Comparison of ENCODE assay signal across 8 cellular contexts in the genomic region with DNA sequence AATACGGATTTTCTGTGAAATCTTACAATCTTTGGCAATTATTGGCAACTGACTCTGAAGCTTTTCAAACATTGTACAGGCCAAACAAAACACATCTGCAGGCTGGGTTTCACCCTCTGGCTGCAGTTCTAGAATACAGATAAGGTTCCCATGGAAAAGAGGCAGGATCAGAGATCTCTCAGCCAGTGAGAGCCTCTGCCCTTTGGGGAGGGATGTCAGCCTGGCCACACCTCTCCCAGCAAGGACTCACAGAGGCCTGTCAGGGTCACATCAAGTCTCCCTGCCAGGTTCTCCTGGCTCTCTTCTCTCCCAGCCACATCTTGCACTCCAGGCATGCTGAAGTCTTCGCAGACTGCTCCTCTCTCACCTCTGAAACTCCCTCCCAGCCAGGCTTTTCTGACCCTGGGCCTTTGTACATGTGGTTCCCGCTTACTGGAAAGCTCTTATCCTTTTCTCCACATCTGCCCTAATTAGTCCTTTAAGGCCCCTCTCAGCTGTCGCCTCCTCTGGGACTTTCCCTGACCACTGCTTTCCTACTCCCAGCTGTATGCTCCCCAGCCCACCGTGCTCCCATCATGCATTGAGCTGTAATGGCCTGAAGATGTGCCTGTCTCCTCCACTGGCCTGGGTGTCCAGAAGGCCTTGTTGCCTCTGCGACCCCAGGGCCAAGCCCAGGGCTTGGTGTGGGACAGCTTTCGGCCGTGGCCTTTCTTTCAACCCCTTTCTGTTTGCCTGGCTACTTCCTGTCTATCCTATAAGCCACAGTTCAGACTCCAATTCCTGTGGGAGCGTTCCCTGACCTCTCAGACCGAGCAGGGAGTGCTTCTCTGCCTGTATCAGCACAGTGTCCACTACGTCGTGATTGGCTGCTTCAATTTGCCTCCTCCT. TPM values are rescaled to one million over a fixed set of nuclear protein-coding genes. Genes with fewer than 3 reads are reported as not detected.
A peak's percentile ranks its signal among the peaks of the same experiment; 100 is the strongest.
DNase-seq lines count a peak whose midpoint lies in the region; ATAC-seq and TF ChIP-seq lines count a peak whose summit lies in the region.
"Had no signal": no experiment of that assay in that cellular context is flagged by ENCODE, and none has a peak within 500 bp of the region (broad histone marks: within the 10 kb centered on the region; RNA-seq: fewer than 3 reads in every experiment).

No MANE protein-coding gene starts in this region.

- H3K27me3 ChIP-seq in right lobe of liver = no peaks in the 10 kb centered on the region
- no peaks in the 10 kb centered on the region for H3K27me3 ChIP-seq in upper lobe of left lung

- 29% methylated on average over 12 of the region's 12 CpGs for WGBS in right lobe of liver (ENCODE audit: insufficient coverage, low coverage, low lambda C conversion rate, missing lambda C conversion rate)
- 58 to 73% methylated on average over 11 to 12 of the region's 12 CpGs for WGBS in upper lobe of left lung, 2 donors

- no peaks in the 10 kb centered on the region for H3K36me3 ChIP-seq in right lobe of liver
- H3K36me3 ChIP-seq in upper lobe of left lung = no peaks in the 10 kb centered on the region

- peak; percentile 65 to 85 (median 77) for ATAC-seq in right lobe of liver
- ATAC-seq in upper lobe of left lung (ENCODE audit: low FRiP score in 2 of 2) = peak; percentile 35 to 63
- ATAC-seq in HG03159 (IDR thresholded peaks at IDR 0.05; ENCODE audit: unreplicated experiment) = no peak
- ATAC-seq in HG03432 (IDR thresholded peaks at IDR 0.05; ENCODE audit: unreplicated experiment) = no peak

- peaks cover 0 to 26% (median 13%) of the 10 kb centered on the region in 4 donors for H3K4me1 ChIP-seq in right lobe of liver
- H3K4me1 ChIP-seq in upper lobe of left lung = peaks cover 27 to 47% (median 30%) of the 10 kb centered on the region in 4 donors

- TF ChIP-seq EP300 in upper lobe of left lung (IDR thresholded peaks at IDR 0.05) = no peak

- H3K9me3 ChIP-seq in right lobe of liver (no peaks in the 10 kb centered on the region), upper lobe of left lung (no peaks in the 10 kb centered on the region)

- TF ChIP-seq CTCF in right lobe of liver (IDR thresholded peaks at IDR 0.05) (no peak), upper lobe of left lung (IDR thresholded peaks at IDR 0.05) (no peak)

- H3K4me3 ChIP-seq in right lobe of liver = no peak overlapping the region
- no peak overlapping the region for H3K4me3 ChIP-seq in upper lobe of left lung

- TF ChIP-seq POLR2A in right lobe of liver (IDR thresholded peaks at IDR 0.05) (no peak), upper lobe of left lung (IDR thresholded peaks at IDR 0.05) (no peak)

- peak overlapping the region; percentile 92 for H3K27ac ChIP-seq in cingulate gyrus (ENCODE audit: low read depth, low read length)
- H3K27ac ChIP-seq in right lobe of liver = peak overlapping the region; percentile 25 to 74 (median 58)
- peak overlapping the region in 3 of 4 donors; percentile 53 to 75 (median 56) for H3K27ac ChIP-seq in upper lobe of left lung

- intact Hi-C loops in right lobe of liver (cut with DNase I) = no loop called here

- peak; percentile 62 for DNase-seq in NCI-H2171 treated with DMSO at 0.1 percent for 48 hours (lab: John Stamatoyannopoulos, UW)
- DNase-seq in right lobe of liver = peak; percentile 55 to 76 (median 73)
- DNase-seq in upper lobe of left lung = peak in 1 of 2 donors; percentile 12
- DNase-seq in T-helper 2 cell = no peak
- DNase-seq: GOT3 had no signal

RNA-seq across cellular contexts. Expression of gene RBP1, which starts 4.3 kb away (rescaled TPM):
- total RNA-seq in right lobe of liver (10 to 100 TPM; 24.1 to 53.1 (median 37.9) TPM), upper lobe of left lung (10 to 100 TPM in 3 of 6 donors, 1 to 10 TPM in 2, not detected in 1; 4.8 to 22.9 (median 18.7) TPM)

RNA-seq across cellular contexts. Expression of gene RBP2, which starts 58.9 kb away (rescaled TPM):
- total RNA-seq in right lobe of liver (not detected), upper lobe of left lung (1 to 10 TPM in 2 of 6 donors, under 1 TPM in 2, not detected in 2; 0.64 to 4.4 (median 1.1) TPM)

Comparison
In these comparisons a context has a peak if more than half of its experiments do, and no peak if none do; other contexts are left out.
1. DNase-seq: peak in NCI-H2171 treated with DMSO at 0.1 percent for 48 hours (single experiment) and right lobe of liver (3 of 3); none in T-helper 2 cell (0 of 5).
2. ATAC-seq: peak in right lobe of liver (4 of 4) and upper lobe of left lung (2 of 2); none in HG03159 (single experiment) and HG03432 (single experiment).
3. Peak in every context shown above with its lines, with median percentiles within 50 percentile points of each other: H3K27ac ChIP-seq.